ENCODE assay signal across 1 cellular context in genomic region chr12:71492604-71493003, GRCh38.
A peak's percentile ranks its signal among the peaks of the same experiment; 100 is the strongest.
TF ChIP-seq lines count a peak whose summit lies in the region.

No MANE protein-coding gene starts in this region.

TF ChIP-seq in HepG2, 621 proteins besides CTCF, POLR2A, EP300 and RAD21 (continued from another document and continues in another):
- TF ChIP-seq ARID5B (CRISPR knock-in tag; IDR thresholded peaks at IDR 0.05) (peak; percentile 70), GATAD2A (CRISPR knock-in tag; IDR thresholded peaks at IDR 0.05) (peak; percentile 78), ZNF674 (CRISPR knock-in tag; IDR thresholded peaks at IDR 0.05; ENCODE audit: low read depth) (no peak), ZNF746 (CRISPR knock-in tag; IDR thresholded peaks at IDR 0.05) (no peak), ZBTB25 (CRISPR knock-in tag; IDR thresholded peaks at IDR 0.05) (0 out of 2 replicates have a peak, but pooled peaks have one; percentile 19), CENPT (CRISPR knock-in tag; IDR thresholded peaks at IDR 0.05; ENCODE audit: low read depth) (no peak), HOXA9 (CRISPR knock-in tag; IDR thresholded peaks at IDR 0.05; ENCODE audit: borderline replicate concordance) (no peak), ZBTB46 (CRISPR knock-in tag; IDR thresholded peaks at IDR 0.05; ENCODE audit: borderline replicate concordance) (no peak), DR1 (CRISPR knock-in tag; IDR thresholded peaks at IDR 0.05) (no peak), POGZ (CRISPR knock-in tag; IDR thresholded peaks at IDR 0.05) (0 out of 2 replicates have a peak, but pooled peaks have one; percentile 29), ZNF570 (CRISPR knock-in tag; IDR thresholded peaks at IDR 0.05; ENCODE audit: borderline replicate concordance) (no peak), SYNCRIP (IDR thresholded peaks at IDR 0.05; ENCODE audit: insufficient read depth, low read depth, low read length) (no peak), ZFP91 (CRISPR knock-in tag; IDR thresholded peaks at IDR 0.05; ENCODE audit: borderline replicate concordance) (no peak), ELF1 (CRISPR knock-in tag; IDR thresholded peaks at IDR 0.05) (no peak), FOXJ3 (CRISPR knock-in tag; IDR thresholded peaks at IDR 0.05; ENCODE audit: borderline replicate concordance) (no peak), EZH2 (conservative IDR thresholded peaks at IDR 0.05; ENCODE audit: low read depth, low read length) (no peak), HES4 (CRISPR knock-in tag; IDR thresholded peaks at IDR 0.05; ENCODE audit: borderline replicate concordance) (no peak), TFE3 (CRISPR knock-in tag; IDR thresholded peaks at IDR 0.05) (no peak), ZBTB3 (CRISPR knock-in tag; IDR thresholded peaks at IDR 0.05; ENCODE audit: borderline replicate concordance, low read depth) (no peak), KDM3A (CRISPR knock-in tag; IDR thresholded peaks at IDR 0.05; ENCODE audit: low read depth) (no peak), ZNF782 (CRISPR knock-in tag; IDR thresholded peaks at IDR 0.05; ENCODE audit: borderline replicate concordance) (no peak), ZKSCAN1 (IDR thresholded peaks at IDR 0.05; ENCODE audit: low read length) (no peak), FUBP1 (CRISPR knock-in tag; IDR thresholded peaks at IDR 0.05; ENCODE audit: borderline replicate concordance) (no peak), EEA1 (CRISPR knock-in tag; IDR thresholded peaks at IDR 0.05; ENCODE audit: borderline replicate concordance) (no peak), MAFK (conservative IDR thresholded peaks at IDR 0.05 in 1 of 2, IDR thresholded peaks at IDR 0.05 in 1 of 2; ENCODE audit: low read length in 2 of 2) (no peak), ZNF792 (CRISPR knock-in tag; IDR thresholded peaks at IDR 0.05) (no peak), SP2 (CRISPR knock-in tag; IDR thresholded peaks at IDR 0.05) (no peak), ZBTB44 (CRISPR knock-in tag; IDR thresholded peaks at IDR 0.05) (no peak), REXO4 (CRISPR knock-in tag; IDR thresholded peaks at IDR 0.05; ENCODE audit: borderline replicate concordance) (no peak), ZBTB7A (CRISPR knock-in tag; IDR thresholded peaks at IDR 0.05) (no peak), TBX2 (CRISPR knock-in tag; IDR thresholded peaks at IDR 0.05; ENCODE audit: borderline replicate concordance) (no peak), JUN (CRISPR knock-in tag; IDR thresholded peaks at IDR 0.05) (no peak), ZFP36L1 (CRISPR knock-in tag; IDR thresholded peaks at IDR 0.05) (no peak), ZFYVE20 (CRISPR knock-in tag; IDR thresholded peaks at IDR 0.05; ENCODE audit: borderline replicate concordance, low read depth) (no peak), TERF1 (CRISPR knock-in tag; IDR thresholded peaks at IDR 0.05) (no peak), ZBTB43 (CRISPR knock-in tag; conservative IDR thresholded peaks at IDR 0.05) (no peak), GPBP1L1 (CRISPR knock-in tag; IDR thresholded peaks at IDR 0.05) (no peak), ZNF737 (CRISPR knock-in tag; IDR thresholded peaks at IDR 0.05; ENCODE audit: borderline replicate concordance) (no peak), ZNF563 (CRISPR knock-in tag; IDR thresholded peaks at IDR 0.05) (no peak), TGIF2 (CRISPR knock-in tag; IDR thresholded peaks at IDR 0.05) (no peak), ZNF121 (CRISPR knock-in tag; IDR thresholded peaks at IDR 0.05) (no peak), TOE1 (CRISPR knock-in tag; IDR thresholded peaks at IDR 0.05) (no peak), ZNF780A (CRISPR knock-in tag; IDR thresholded peaks at IDR 0.05) (no peak), TEAD2 (CRISPR knock-in tag; IDR thresholded peaks at IDR 0.05) (no peak), ZNF3 (CRISPR knock-in tag; IDR thresholded peaks at IDR 0.05) (no peak), IKZF1 (IDR thresholded peaks at IDR 0.05) (no peak), ZNF589 (CRISPR knock-in tag; conservative IDR thresholded peaks at IDR 0.05) (no peak), SIN3B (IDR thresholded peaks at IDR 0.05; ENCODE audit: low read length) (no peak), ARNTL (CRISPR knock-in tag; IDR thresholded peaks at IDR 0.05) (no peak), ZNF550 (CRISPR knock-in tag; IDR thresholded peaks at IDR 0.05; ENCODE audit: borderline replicate concordance) (no peak), ZC3H4 (CRISPR knock-in tag; IDR thresholded peaks at IDR 0.05; ENCODE audit: borderline replicate concordance) (no peak), MAFG (CRISPR knock-in tag; IDR thresholded peaks at IDR 0.05) (no peak), MEF2D (CRISPR knock-in tag; IDR thresholded peaks at IDR 0.05) (no peak), ARHGAP35 (CRISPR knock-in tag; IDR thresholded peaks at IDR 0.05; ENCODE audit: borderline replicate concordance) (no peak)
